In the genomic region with DNA sequence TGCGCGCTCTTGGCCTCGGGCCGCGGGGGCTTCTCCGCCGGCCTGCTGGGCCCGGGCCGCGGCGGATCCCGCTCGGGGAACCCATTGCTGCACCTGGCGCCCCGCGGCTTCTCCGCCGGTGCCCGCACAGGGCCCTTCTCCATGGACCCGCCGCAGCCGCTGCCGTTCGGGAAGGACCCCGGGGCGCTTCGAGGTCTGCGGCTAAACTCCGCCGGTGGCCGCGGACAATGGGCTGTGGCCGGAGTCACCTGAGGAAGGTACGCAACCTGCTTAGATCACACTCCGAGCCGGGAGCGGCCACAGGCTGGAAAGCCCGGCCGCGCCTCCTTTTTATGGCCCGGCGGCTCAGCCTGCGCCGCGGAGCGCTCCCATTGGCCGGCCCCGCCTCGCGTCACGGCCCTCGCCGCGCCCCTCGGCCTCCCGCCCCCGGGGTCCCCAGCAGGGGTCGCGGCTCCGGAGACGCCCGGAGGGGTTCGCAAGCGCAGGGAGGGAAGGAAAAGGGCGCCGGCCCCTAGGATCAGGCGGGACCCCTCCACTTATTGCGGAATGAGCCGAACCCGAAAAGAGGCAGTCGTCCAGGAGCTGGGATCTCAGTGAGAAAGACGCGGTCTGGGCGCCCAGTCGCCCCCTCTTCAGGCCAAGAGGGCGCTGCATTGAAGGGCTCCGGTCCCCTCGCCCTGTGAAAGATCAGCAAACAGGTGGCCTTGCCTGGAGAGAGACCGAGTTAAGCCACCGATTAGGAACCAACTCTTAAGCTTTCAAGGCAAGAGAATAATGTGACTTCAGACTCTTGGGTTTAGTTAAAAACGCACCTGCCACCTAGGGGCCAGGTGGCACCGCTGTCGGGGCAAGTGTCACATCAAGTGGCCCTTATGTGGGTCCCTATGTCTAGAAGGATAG, we compare ENCODE assay signal across 1 cellular context.
TF ChIP-seq lines count a peak whose summit lies in the region.

A gene with protein sequence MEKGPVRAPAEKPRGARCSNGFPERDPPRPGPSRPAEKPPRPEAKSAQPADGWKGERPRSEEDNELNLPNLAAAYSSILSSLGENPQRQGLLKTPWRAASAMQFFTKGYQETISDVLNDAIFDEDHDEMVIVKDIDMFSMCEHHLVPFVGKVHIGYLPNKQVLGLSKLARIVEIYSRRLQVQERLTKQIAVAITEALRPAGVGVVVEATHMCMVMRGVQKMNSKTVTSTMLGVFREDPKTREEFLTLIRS (minus strand): TSS at position 306 of the 900 bp plus-strand sequence. CDS start 163 bp downstream, at position 143.

TF ChIP-seq in HepG2, 621 proteins besides CTCF, POLR2A, EP300 and RAD21 (continued from another document and continues in another):
- TF ChIP-seq, protein P1, sequence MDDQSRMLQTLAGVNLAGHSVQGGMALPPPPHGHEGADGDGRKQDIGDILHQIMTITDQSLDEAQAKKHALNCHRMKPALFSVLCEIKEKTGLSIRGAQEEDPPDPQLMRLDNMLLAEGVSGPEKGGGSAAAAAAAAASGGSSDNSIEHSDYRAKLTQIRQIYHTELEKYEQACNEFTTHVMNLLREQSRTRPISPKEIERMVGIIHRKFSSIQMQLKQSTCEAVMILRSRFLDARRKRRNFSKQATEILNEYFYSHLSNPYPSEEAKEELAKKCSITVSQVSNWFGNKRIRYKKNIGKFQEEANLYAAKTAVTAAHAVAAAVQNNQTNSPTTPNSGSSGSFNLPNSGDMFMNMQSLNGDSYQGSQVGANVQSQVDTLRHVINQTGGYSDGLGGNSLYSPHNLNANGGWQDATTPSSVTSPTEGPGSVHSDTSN (CRISPR knock-in tag; IDR thresholded peaks at IDR 0.05; ENCODE audit: borderline replicate concordance): 0 out of 2 replicates have a peak, but pooled peaks have one; percentile 43
- TF ChIP-seq, protein P2, sequence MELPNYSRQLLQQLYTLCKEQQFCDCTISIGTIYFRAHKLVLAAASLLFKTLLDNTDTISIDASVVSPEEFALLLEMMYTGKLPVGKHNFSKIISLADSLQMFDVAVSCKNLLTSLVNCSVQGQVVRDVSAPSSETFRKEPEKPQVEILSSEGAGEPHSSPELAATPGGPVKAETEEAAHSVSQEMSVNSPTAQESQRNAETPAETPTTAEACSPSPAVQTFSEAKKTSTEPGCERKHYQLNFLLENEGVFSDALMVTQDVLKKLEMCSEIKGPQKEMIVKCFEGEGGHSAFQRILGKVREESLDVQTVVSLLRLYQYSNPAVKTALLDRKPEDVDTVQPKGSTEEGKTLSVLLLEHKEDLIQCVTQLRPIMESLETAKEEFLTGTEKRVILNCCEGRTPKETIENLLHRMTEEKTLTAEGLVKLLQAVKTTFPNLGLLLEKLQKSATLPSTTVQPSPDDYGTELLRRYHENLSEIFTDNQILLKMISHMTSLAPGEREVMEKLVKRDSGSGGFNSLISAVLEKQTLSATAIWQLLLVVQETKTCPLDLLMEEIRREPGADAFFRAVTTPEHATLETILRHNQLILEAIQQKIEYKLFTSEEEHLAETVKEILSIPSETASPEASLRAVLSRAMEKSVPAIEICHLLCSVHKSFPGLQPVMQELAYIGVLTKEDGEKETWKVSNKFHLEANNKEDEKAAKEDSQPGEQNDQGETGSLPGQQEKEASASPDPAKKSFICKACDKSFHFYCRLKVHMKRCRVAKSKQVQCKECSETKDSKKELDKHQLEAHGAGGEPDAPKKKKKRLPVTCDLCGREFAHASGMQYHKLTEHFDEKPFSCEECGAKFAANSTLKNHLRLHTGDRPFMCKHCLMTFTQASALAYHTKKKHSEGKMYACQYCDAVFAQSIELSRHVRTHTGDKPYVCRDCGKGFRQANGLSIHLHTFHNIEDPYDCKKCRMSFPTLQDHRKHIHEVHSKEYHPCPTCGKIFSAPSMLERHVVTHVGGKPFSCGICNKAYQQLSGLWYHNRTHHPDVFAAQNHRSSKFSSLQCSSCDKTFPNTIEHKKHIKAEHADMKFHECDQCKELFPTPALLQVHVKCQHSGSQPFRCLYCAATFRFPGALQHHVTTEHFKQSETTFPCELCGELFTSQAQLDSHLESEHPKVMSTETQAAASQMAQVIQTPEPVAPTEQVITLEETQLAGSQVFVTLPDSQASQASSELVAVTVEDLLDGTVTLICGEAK (IDR thresholded peaks at IDR 0.05): no peak
- TF ChIP-seq, protein P2 (CRISPR knock-in tag; IDR thresholded peaks at IDR 0.05): peak; percentile 22; the same call in 1 of the 2 replicates
- TF ChIP-seq TBX2 (CRISPR knock-in tag; IDR thresholded peaks at IDR 0.05; ENCODE audit: borderline replicate concordance): peak; percentile 50; the same call in 1 of the 2 replicates
- TF ChIP-seq ZNF484 (CRISPR knock-in tag; IDR thresholded peaks at IDR 0.05; ENCODE audit: borderline replicate concordance, low read depth): no peak
- no peak for TF ChIP-seq TAF15 (IDR thresholded peaks at IDR 0.05; ENCODE audit: low read depth, low read length, poor library complexity, severe bottlenecking)
- TF ChIP-seq ZNF749 (CRISPR knock-in tag; IDR thresholded peaks at IDR 0.05; ENCODE audit: borderline replicate concordance): no peak
- TF ChIP-seq, protein P3, sequence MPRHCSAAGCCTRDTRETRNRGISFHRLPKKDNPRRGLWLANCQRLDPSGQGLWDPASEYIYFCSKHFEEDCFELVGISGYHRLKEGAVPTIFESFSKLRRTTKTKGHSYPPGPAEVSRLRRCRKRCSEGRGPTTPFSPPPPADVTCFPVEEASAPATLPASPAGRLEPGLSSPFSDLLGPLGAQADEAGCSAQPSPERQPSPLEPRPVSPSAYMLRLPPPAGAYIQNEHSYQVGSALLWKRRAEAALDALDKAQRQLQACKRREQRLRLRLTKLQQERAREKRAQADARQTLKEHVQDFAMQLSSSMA (CRISPR knock-in tag; IDR thresholded peaks at IDR 0.05): no peak
- TF ChIP-seq NBN (conservative IDR thresholded peaks at IDR 0.05): no peak
- TF ChIP-seq ZFAT (CRISPR knock-in tag; conservative IDR thresholded peaks at IDR 0.05): no peak
- peak; percentile 97; the same call in 1 of the 2 replicates for TF ChIP-seq ZBTB8A (CRISPR knock-in tag; IDR thresholded peaks at IDR 0.05; ENCODE audit: borderline replicate concordance, low read depth)
- TF ChIP-seq ETV5 (CRISPR knock-in tag; IDR thresholded peaks at IDR 0.05; ENCODE audit: borderline replicate concordance): no peak
- peak; percentile 52 for TF ChIP-seq ZNF564 (CRISPR knock-in tag; IDR thresholded peaks at IDR 0.05)
- no peak for TF ChIP-seq GPN1 (CRISPR knock-in tag; IDR thresholded peaks at IDR 0.05; ENCODE audit: borderline replicate concordance)
- TF ChIP-seq, protein P4, sequence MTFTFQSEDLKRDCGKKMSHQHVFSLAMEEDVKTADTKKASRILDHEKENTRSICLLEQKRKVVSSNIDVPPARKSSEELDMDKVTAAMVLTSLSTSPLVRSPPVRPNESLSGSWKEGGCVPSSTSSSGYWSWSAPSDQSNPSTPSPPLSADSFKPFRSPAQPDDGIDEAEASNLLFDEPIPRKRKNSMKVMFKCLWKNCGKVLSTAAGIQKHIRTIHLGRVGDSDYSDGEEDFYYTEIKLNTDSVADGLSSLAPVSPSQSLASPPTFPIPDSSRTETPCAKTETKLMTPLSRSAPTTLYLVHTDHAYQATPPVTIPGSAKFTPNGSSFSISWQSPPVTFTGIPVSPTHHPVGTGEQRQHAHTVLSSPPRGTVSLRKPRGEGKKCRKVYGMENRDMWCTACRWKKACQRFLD (CRISPR knock-in tag; IDR thresholded peaks at IDR 0.05; ENCODE audit: borderline replicate concordance): no peak
- TF ChIP-seq LCORL (IDR thresholded peaks at IDR 0.05): no peak
- no peak for TF ChIP-seq LCORL (CRISPR knock-in tag; IDR thresholded peaks at IDR 0.05)
- TF ChIP-seq, protein P5, sequence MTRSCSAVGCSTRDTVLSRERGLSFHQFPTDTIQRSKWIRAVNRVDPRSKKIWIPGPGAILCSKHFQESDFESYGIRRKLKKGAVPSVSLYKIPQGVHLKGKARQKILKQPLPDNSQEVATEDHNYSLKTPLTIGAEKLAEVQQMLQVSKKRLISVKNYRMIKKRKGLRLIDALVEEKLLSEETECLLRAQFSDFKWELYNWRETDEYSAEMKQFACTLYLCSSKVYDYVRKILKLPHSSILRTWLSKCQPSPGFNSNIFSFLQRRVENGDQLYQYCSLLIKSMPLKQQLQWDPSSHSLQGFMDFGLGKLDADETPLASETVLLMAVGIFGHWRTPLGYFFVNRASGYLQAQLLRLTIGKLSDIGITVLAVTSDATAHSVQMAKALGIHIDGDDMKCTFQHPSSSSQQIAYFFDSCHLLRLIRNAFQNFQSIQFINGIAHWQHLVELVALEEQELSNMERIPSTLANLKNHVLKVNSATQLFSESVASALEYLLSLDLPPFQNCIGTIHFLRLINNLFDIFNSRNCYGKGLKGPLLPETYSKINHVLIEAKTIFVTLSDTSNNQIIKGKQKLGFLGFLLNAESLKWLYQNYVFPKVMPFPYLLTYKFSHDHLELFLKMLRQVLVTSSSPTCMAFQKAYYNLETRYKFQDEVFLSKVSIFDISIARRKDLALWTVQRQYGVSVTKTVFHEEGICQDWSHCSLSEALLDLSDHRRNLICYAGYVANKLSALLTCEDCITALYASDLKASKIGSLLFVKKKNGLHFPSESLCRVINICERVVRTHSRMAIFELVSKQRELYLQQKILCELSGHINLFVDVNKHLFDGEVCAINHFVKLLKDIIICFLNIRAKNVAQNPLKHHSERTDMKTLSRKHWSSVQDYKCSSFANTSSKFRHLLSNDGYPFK (CRISPR knock-in tag; IDR thresholded peaks at IDR 0.05; ENCODE audit: borderline replicate concordance): no peak
- TF ChIP-seq ATRX (CRISPR knock-in tag; IDR thresholded peaks at IDR 0.05; ENCODE audit: borderline replicate concordance): no peak
- no peak for TF ChIP-seq ZNF10 (CRISPR knock-in tag; IDR thresholded peaks at IDR 0.05; ENCODE audit: borderline replicate concordance, low read depth)
- peak; percentile 90 for TF ChIP-seq ZFX (CRISPR knock-in tag; IDR thresholded peaks at IDR 0.05; ENCODE audit: low read depth)
- 0 out of 2 replicates have a peak, but pooled peaks have one; percentile 10 for TF ChIP-seq POGZ (CRISPR knock-in tag; IDR thresholded peaks at IDR 0.05)
- TF ChIP-seq, protein P6, sequence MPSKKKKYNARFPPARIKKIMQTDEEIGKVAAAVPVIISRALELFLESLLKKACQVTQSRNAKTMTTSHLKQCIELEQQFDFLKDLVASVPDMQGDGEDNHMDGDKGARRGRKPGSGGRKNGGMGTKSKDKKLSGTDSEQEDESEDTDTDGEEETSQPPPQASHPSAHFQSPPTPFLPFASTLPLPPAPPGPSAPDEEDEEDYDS (CRISPR knock-in tag; IDR thresholded peaks at IDR 0.05): peak; percentile 92
- 0 out of 2 replicates have a peak, but pooled peaks have one; percentile 23 for TF ChIP-seq ZNF12 (CRISPR knock-in tag; IDR thresholded peaks at IDR 0.05)
- TF ChIP-seq, protein P7, sequence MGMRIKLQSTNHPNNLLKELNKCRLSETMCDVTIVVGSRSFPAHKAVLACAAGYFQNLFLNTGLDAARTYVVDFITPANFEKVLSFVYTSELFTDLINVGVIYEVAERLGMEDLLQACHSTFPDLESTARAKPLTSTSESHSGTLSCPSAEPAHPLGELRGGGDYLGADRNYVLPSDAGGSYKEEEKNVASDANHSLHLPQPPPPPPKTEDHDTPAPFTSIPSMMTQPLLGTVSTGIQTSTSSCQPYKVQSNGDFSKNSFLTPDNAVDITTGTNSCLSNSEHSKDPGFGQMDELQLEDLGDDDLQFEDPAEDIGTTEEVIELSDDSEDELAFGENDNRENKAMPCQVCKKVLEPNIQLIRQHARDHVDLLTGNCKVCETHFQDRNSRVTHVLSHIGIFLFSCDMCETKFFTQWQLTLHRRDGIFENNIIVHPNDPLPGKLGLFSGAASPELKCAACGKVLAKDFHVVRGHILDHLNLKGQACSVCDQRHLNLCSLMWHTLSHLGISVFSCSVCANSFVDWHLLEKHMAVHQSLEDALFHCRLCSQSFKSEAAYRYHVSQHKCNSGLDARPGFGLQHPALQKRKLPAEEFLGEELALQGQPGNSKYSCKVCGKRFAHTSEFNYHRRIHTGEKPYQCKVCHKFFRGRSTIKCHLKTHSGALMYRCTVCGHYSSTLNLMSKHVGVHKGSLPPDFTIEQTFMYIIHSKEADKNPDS (CRISPR knock-in tag; IDR thresholded peaks at IDR 0.05): peak; percentile 79; the same call in 1 of the 2 replicates
- TF ChIP-seq, protein P8, sequence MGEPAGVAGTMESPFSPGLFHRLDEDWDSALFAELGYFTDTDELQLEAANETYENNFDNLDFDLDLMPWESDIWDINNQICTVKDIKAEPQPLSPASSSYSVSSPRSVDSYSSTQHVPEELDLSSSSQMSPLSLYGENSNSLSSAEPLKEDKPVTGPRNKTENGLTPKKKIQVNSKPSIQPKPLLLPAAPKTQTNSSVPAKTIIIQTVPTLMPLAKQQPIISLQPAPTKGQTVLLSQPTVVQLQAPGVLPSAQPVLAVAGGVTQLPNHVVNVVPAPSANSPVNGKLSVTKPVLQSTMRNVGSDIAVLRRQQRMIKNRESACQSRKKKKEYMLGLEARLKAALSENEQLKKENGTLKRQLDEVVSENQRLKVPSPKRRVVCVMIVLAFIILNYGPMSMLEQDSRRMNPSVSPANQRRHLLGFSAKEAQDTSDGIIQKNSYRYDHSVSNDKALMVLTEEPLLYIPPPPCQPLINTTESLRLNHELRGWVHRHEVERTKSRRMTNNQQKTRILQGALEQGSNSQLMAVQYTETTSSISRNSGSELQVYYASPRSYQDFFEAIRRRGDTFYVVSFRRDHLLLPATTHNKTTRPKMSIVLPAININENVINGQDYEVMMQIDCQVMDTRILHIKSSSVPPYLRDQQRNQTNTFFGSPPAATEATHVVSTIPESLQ (CRISPR knock-in tag; conservative IDR thresholded peaks at IDR 0.05): no peak; the same call in 1 of the 2 replicates
- TF ChIP-seq ELF3 (CRISPR knock-in tag; IDR thresholded peaks at IDR 0.05): no peak
- TF ChIP-seq ZNF672 (CRISPR knock-in tag; IDR thresholded peaks at IDR 0.05): no peak
- TF ChIP-seq SNRNP70 (IDR thresholded peaks at IDR 0.05; ENCODE audit: low read depth, low read length): no peak
- no peak for TF ChIP-seq SNAI1 (CRISPR knock-in tag; IDR thresholded peaks at IDR 0.05; ENCODE audit: borderline replicate concordance)
- TF ChIP-seq POLR2AphosphoS2 (IDR thresholded peaks at IDR 0.05; ENCODE audit: low read depth, low read length): no peak
- TF ChIP-seq FOXJ3 (CRISPR knock-in tag; IDR thresholded peaks at IDR 0.05; ENCODE audit: borderline replicate concordance): no peak
